Comparison of ENCODE assay signal across 23 cellular contexts in the genomic region with DNA sequence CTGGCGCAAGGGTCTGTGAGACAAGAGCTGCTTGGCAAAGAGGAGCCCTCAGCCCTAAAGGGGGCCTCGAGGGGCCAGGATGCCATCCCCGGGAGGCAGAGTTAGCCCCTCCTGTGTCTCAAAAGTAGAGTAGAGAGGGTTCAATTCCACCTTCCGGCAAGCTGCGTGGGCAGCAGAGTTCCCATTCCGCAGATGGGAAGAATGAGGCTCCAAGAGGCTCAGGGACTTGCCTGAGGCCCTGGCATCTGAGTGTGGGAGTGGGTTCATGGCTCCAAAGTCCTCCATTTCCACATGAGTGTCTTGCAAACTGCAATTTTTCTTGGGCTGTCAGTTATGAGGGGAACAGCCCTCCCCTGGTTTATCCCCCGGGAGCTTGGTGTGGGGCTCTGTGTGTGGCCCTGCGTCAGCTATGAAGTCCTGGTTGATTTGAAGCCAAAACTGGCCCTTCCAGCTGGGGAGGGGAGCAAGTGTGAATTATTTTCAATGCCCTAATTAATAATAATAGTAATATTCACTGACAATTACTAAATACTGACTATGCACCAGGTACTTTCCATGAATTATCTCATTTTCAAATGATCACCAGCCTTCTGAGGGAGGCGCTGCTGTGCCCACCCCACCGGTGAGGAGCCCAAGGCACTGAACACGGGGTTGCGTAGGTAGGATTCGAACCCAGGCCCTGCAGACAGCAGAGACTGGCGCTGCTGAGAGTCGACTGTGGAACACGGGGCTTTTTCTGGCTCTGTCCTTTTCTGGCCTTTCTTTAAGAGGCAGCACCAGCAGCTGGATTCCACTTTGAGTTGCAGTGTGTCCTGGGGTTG.
"Had no signal": no experiment of that assay in that cellular context is flagged by ENCODE, and none has a peak within 500 bp of the region (broad histone marks: within the 10 kb centered on the region; RNA-seq: fewer than 3 reads in every experiment).

No MANE protein-coding gene starts in this region.

- H3K27me3 ChIP-seq: adrenal gland, SJSA1 had no signal

- H3K27ac ChIP-seq: adrenal gland, SJSA1 had no signal

- H3K36me3 ChIP-seq: adrenal gland, SJSA1 had no signal

- H3K27ac Mint-ChIP-seq: activated CD8-positive, alpha-beta T cell treated with anti-CD3 and anti-CD28 coated beads, Interleukin-2, amount 10 ng/mL, durations not matched to agents 7 days and 5 days had no signal

- H3K9me3 Mint-ChIP-seq: activated naive CD8-positive, alpha-beta T cell treated with anti-CD3 and anti-CD28 coated beads, Interleukin-2, amount 10 ng/mL, durations not matched to agents 7 days and 5 days had no signal

- H3K4me3 ChIP-seq: adrenal gland, SJSA1 had no signal

- H3K27me3 Mint-ChIP-seq: activated naive CD8-positive, alpha-beta T cell treated with anti-CD3 and anti-CD28 coated beads, Interleukin-2, amount 10 ng/mL, durations not matched to agents 7 days and 5 days had no signal

- ATAC-seq: activated CD4-positive, CD25-positive, alpha-beta regulatory T cell treated with anti-CD3 and anti-CD28 coated beads, Interleukin-2, amount 50 U/mL, for 24 hours; activated CD8-positive, alpha-beta T cell treated with anti-CD3 and anti-CD28 coated beads, Interleukin-2, amount 10 ng/mL, durations not matched to agents 7 days and 5 days; SK-N-SH treated with all-trans-retinoic acid at 6 μM for 48 hours had no signal

- FAIRE-seq: RCC 7860 had no signal

- H3K36me3 Mint-ChIP-seq: activated naive CD8-positive, alpha-beta T cell treated with anti-CD3 and anti-CD28 coated beads, Interleukin-2, amount 10 ng/mL, durations not matched to agents 7 days and 5 days had no signal

- H3K4me1 ChIP-seq: SJSA1 had no signal

- DNase-seq: activated CD4-positive, alpha-beta T cell treated with anti-CD3 and anti-CD28 coated beads for 48 hours; activated CD4-positive, alpha-beta T cell treated with anti-CD3 and anti-CD28 coated beads, Interleukin-2, amount 50 U/mL, for 4 hours; activated CD8-positive, alpha-beta memory T cell treated with anti-CD3 and anti-CD28 coated beads, Interleukin-2, amount 50 U/mL, for 48 hours; activated CD8-positive, alpha-beta T cell treated with anti-CD3 and anti-CD28 coated beads, Interleukin-2, amount 10 ng/mL, durations not matched to agents 7 days and 5 days; activated naive CD4-positive, alpha-beta T cell treated with anti-CD3 and anti-CD28 coated beads, Interleukin-2, amount 50 U/mL, for 16 hours; activated naive CD8-positive, alpha-beta T cell treated with anti-CD3 and anti-CD28 coated beads, Interleukin-2, amount 10 ng/mL, durations not matched to agents 7 days and 5 days; activated T-cell treated with anti-CD3 and anti-CD28 coated beads, Interleukin-2, amount 50 U/mL, for 1 hour; anterior cingulate cortex; cerebellar nuclear complex; MM.1S; NCI-H1105; NCI-H1436; NCI-H187; NCI-H2081; NCI-H510A treated with DMSO at 0.1 percent for 48 hours; NK-92 treated with Interleukin-12 subunit alpha and Interleukin-12 subunit beta, amount 100 ng/mL, for 24 hours; OCI-M1; SHP77 had no signal

- H3K9me3 ChIP-seq: adrenal gland, SJSA1 had no signal

- H3K4me3 Mint-ChIP-seq: activated CD8-positive, alpha-beta T cell treated with anti-CD3 and anti-CD28 coated beads, Interleukin-2, amount 10 ng/mL, durations not matched to agents 7 days and 5 days; activated naive CD8-positive, alpha-beta T cell treated with anti-CD3 and anti-CD28 coated beads, Interleukin-2, amount 10 ng/mL, durations not matched to agents 7 days and 5 days had no signal
